In the genomic region with DNA sequence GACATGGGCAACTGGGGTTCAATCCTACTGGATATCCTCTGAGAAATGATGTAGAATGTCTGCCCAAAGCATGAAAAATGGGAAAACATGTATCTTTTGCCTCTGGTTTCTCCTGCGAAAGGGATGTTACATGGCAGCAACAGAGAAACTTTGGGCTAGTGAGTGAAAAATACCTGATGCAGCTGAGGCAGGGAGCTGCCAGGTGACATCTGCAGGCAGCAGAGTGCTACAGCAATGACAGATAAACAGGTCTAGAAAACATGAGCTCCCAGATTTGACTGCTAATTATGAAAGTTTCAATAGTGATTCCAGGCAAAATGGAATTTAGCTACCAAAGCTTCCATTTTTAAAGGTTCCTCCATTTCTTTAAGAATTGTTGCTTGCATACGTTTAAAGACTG, we compare ENCODE assay signal across 1 cellular context.
TF ChIP-seq lines count a peak whose summit lies in the region.

No MANE protein-coding gene starts in this region.

TF ChIP-seq in endothelial cell of umbilical vein, 7 proteins besides CTCF, POLR2A, EP300 and RAD21:
- TF ChIP-seq POLR2AphosphoS5 (IDR thresholded peaks at IDR 0.05; ENCODE audit: insufficient read depth, low read depth, low read length) (no peak), MYC (IDR thresholded peaks at IDR 0.05; ENCODE audit: low read depth, low read length) (no peak), JUN (IDR thresholded peaks at IDR 0.05; ENCODE audit: borderline replicate concordance, insufficient read depth, insufficient read length, low read depth) (no peak), GATA2 (IDR thresholded peaks at IDR 0.05; ENCODE audit: insufficient read depth, insufficient read length, low read depth, low read length) (no peak), EZH2 (IDR thresholded peaks at IDR 0.05; ENCODE audit: borderline replicate concordance, low read depth, low read length, severe bottlenecking) (no peak), FOS (IDR thresholded peaks at IDR 0.05; ENCODE audit: borderline replicate concordance, insufficient read depth, low read length) (no peak)
- TF ChIP-seq, protein P1, sequence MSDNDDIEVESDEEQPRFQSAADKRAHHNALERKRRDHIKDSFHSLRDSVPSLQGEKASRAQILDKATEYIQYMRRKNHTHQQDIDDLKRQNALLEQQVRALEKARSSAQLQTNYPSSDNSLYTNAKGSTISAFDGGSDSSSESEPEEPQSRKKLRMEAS (IDR thresholded peaks at IDR 0.05; ENCODE audit: insufficient read depth, insufficient read length): no peak
TF ChIP-seq in endothelial cell of umbilical vein: peak in this region for 0.
